In the genomic region with DNA sequence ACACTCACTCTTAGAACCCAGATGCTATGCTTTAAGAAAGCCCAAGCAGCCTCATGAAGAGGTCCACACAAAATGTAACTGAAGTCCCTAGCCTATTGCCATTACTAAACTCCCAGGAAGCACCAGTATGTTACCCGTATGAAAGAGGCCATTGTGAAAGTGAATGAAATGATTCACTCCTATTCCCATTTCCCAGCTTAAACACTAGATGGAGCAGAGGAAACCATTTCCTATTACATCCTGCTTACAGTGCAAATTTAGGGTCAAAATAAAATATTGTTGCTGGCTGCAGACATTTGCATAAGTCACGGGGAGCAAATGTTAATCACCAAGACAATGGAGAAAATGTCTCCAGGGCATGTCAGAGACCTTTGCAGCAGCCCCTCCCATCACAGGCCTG, we compare ENCODE assay signal across 27 cellular contexts.
DNase-seq lines count a peak whose midpoint lies in the region; ATAC-seq, FAIRE-seq and TF ChIP-seq lines count a peak whose summit lies in the region.
"Had no signal": no experiment of that assay in that cellular context is flagged by ENCODE, and none has a peak within 500 bp of the region (broad histone marks: within the 10 kb centered on the region; RNA-seq: fewer than 3 reads in every experiment).

No MANE protein-coding gene starts in this region.

- no peak for TF ChIP-seq EP300 in HepG2 (IDR thresholded peaks at IDR 0.05; ENCODE audit: low read depth in 2 of 2, low read length in 2 of 2)
- TF ChIP-seq EP300 in HepG2 (CRISPR knock-in tag; IDR thresholded peaks at IDR 0.05; ENCODE audit: borderline replicate concordance), result no peak

- H3K27ac ChIP-seq in HepG2 (ENCODE audit: extremely low read length, insufficient read depth, low read length) (no peak overlapping the region), right lobe of liver (no peak overlapping the region)
- H3K27ac ChIP-seq: BLaER1, left lung, pancreas, spleen had no signal

- no peak overlapping the region for H3K4me3 ChIP-seq in HepG2 (replicated peaks in 1 of 3; ENCODE audit: insufficient read depth in 1 of 3, low read depth in 2 of 3, low read length in 3 of 3)
- no peak overlapping the region for H3K4me3 ChIP-seq in right lobe of liver
- no peak overlapping the region for H3K4me3 ChIP-seq in bronchial epithelial cell (ENCODE audit: low read depth, low read length)
- H3K4me3 ChIP-seq: BLaER1, left lung, pancreas, spleen had no signal

- TF ChIP-seq CTCF in HepG2 (CRISPR knock-in tag; IDR thresholded peaks at IDR 0.05), result no peak
- TF ChIP-seq CTCF in right lobe of liver (IDR thresholded peaks at IDR 0.05), result no peak
- TF ChIP-seq CTCF in bronchial epithelial cell (IDR thresholded peaks at IDR 0.05; ENCODE audit: insufficient read depth, low read length, severe bottlenecking), result peak; percentile 1

- no peak for TF ChIP-seq RAD21 in HepG2 (CRISPR knock-in tag; IDR thresholded peaks at IDR 0.05)

- CTCF ChIA-PET in HepG2 (lab: Yijun Ruan, JAX; ENCODE audit: low intra/inter-chr PET ratio, low total read pairs), result no interaction called here

- in situ Hi-C loops in HepG2 (cut with HindIII; ENCODE audit: extremely low pct_ligation_motif_present, low pct_unique_long_range_greater_than_20kb), result no loop called here

- H3K4me1 ChIP-seq in HepG2 (ENCODE audit: insufficient read depth, low read length) (no peaks in the 10 kb centered on the region), right lobe of liver (no peaks in the 10 kb centered on the region)
- H3K4me1 ChIP-seq: BLaER1, Caco-2, left lung, pancreas, spleen had no signal

- no peak for DNase-seq in HepG2 (ENCODE audit: low spot score)
- no peak for DNase-seq in right lobe of liver
- DNase-seq in M059J (ENCODE audit: low read depth), result peak; percentile 15
- DNase-seq in bronchial epithelial cell (ENCODE audit: low read depth), result peak; percentile 22
- no peak for DNase-seq in GM03348 (ENCODE audit: low spot score)
- no peak for DNase-seq in SKM-1 (lab: John Stamatoyannopoulos, UW; ENCODE audit: unreplicated experiment)
- no peak for DNase-seq in hypothalamus (lab: John Stamatoyannopoulos, UW)
- DNase-seq: activated B cell treated with CpG ODN at 0.5 μM for 24 hours; activated CD4-positive, alpha-beta T cell treated with anti-CD3 and anti-CD28 coated beads, Interleukin-2, amount 50 U/mL, for 4 hours; Caco-2; immature natural killer cell; KG1; left lung; midbrain; natural killer cell; NCI-H1694 treated with DMSO at 0.1 percent for 48 hours; NCI-H2171 treated with DMSO at 0.1 percent for 48 hours; NCI-H526 treated with DMSO at 0.1 percent for 48 hours; pancreas; RPMI8226; spleen; stimulated activated CD4-positive, alpha-beta T cell treated with anti-CD3 and anti-CD28 coated beads, Interleukin-2, amount 100 ng/mL, for 48 hours had no signal

- TF ChIP-seq POLR2A in HepG2 (IDR thresholded peaks at IDR 0.05; ENCODE audit: insufficient read depth in 1 of 2, low read depth in 2 of 2, low read length in 2 of 2) (no peak), right lobe of liver (IDR thresholded peaks at IDR 0.05) (no peak)

- BruUV-seq in HepG2 (replicated peaks; lab: Mats Ljungman, UMichigan), result no TSS peak

- H3K27me3 ChIP-seq in HepG2 (ENCODE audit: control insufficient read depth in 1 of 2, insufficient read depth in 2 of 2, low read length in 2 of 2) (no peaks in the 10 kb centered on the region), right lobe of liver (no peaks in the 10 kb centered on the region), bronchial epithelial cell (ENCODE audit: control insufficient read depth, insufficient read depth, low read length) (no peaks in the 10 kb centered on the region)
- H3K27me3 ChIP-seq: BLaER1, left lung, pancreas, spleen had no signal

- no peak overlapping the region for H2AFZ ChIP-seq in HepG2 (ENCODE audit: low read length)

- POLR2A ChIA-PET in HepG2 (lab: Yijun Ruan, JAX), result no interaction called here

- H3K36me3 ChIP-seq in HepG2 (replicated peaks in 1 of 2; ENCODE audit: control insufficient read depth in 1 of 2, insufficient read depth in 2 of 2, low read length in 2 of 2) (no peaks in the 10 kb centered on the region), right lobe of liver (no peaks in the 10 kb centered on the region), bronchial epithelial cell (ENCODE audit: control insufficient read depth, insufficient read depth, low read length) (no peaks in the 10 kb centered on the region)
- H3K36me3 ChIP-seq: BLaER1, left lung, pancreas, spleen had no signal

- ATAC-seq in HepG2, result no peak
- no peak for ATAC-seq in right lobe of liver
- no peak for ATAC-seq in GM21360 (IDR thresholded peaks at IDR 0.05; ENCODE audit: unreplicated experiment)
- ATAC-seq: left lung; natural killer cell; pancreas; stimulated activated effector memory CD8-positive, alpha-beta T cell treated with anti-CD3 and anti-CD28 coated beads, Interleukin-12 subunit alpha, Interleukin-12 subunit beta, amount 100 ng/mL, for 72 hours had no signal

- no peaks in the 10 kb centered on the region for H4K20me1 ChIP-seq in HepG2 (ENCODE audit: insufficient read depth, low read length)
- H4K20me1 ChIP-seq: BLaER1 had no signal

- peaks cover 35% of the 10 kb centered on the region for H3K9me3 ChIP-seq in HepG2 (ENCODE audit: low read length)
- H3K9me3 ChIP-seq in right lobe of liver, result no peaks in the 10 kb centered on the region
- H3K9me3 ChIP-seq: BLaER1, Caco-2, left lung, pancreas had no signal

- intact Hi-C loops in HepG2 (cut with micrococcal nuclease; ENCODE audit: unreplicated experiment), result no loop called here
- intact Hi-C loops in right lobe of liver (cut with DNase I), result no loop called here

- no peak overlapping the region for H3K4me2 ChIP-seq in HepG2 (ENCODE audit: low read depth, low read length)
- H3K4me2 ChIP-seq: BLaER1 had no signal

- H3K9ac ChIP-seq in HepG2 (ENCODE audit: insufficient read depth, low read depth, low read length), result no peak overlapping the region
- H3K9ac ChIP-seq: BLaER1 had no signal

- WGBS in HepG2 (ENCODE audit: low lambda C conversion rate), result 6% methylated on average over 2 of the region's 2 CpGs
- WGBS in right lobe of liver (ENCODE audit: insufficient coverage, low coverage, low lambda C conversion rate, missing lambda C conversion rate), result 40% methylated on average over 2 of the region's 2 CpGs

- no peak for FAIRE-seq in HepG2 (lab: Jason Lieb, UNC)
- no peak for FAIRE-seq in bronchial epithelial cell (lab: Jason Lieb, UNC)
- FAIRE-seq: astrocyte, GM12892, pancreas had no signal

- H3K79me2 ChIP-seq in HepG2 (ENCODE audit: insufficient read depth, low read length), result no peaks in the 10 kb centered on the region

TF ChIP-seq in HepG2, 621 proteins besides CTCF, POLR2A, EP300 and RAD21:
- TF ChIP-seq MAFF (IDR thresholded peaks at IDR 0.05; ENCODE audit: low read depth, low read length) (0 out of 2 replicates have a peak, but pooled peaks have one; percentile 2), ZSCAN12 (CRISPR knock-in tag; IDR thresholded peaks at IDR 0.05) (no peak), MAFK (conservative IDR thresholded peaks at IDR 0.05 in 1 of 2, IDR thresholded peaks at IDR 0.05 in 1 of 2; ENCODE audit: low read length in 2 of 2) (peak; percentile 29 to 34; a peak in 2 of 4 replicates), BRCA1 (CRISPR knock-in tag; IDR thresholded peaks at IDR 0.05) (no peak), SOX5 (CRISPR knock-in tag; IDR thresholded peaks at IDR 0.05; ENCODE audit: borderline replicate concordance) (no peak), FOXP1 (IDR thresholded peaks at IDR 0.05) (no peak), FOXP1 (CRISPR knock-in tag; IDR thresholded peaks at IDR 0.05) (no peak), ZNF160 (CRISPR knock-in tag; IDR thresholded peaks at IDR 0.05) (no peak), NFIB (CRISPR knock-in tag; IDR thresholded peaks at IDR 0.05; ENCODE audit: borderline replicate concordance) (no peak), ZFP36L1 (CRISPR knock-in tag; IDR thresholded peaks at IDR 0.05) (no peak), HDAC6 (IDR thresholded peaks at IDR 0.05; ENCODE audit: low read depth, low read length) (no peak), MIXL1 (CRISPR knock-in tag; IDR thresholded peaks at IDR 0.05) (no peak), CBFB (CRISPR knock-in tag; IDR thresholded peaks at IDR 0.05) (no peak), ZNF382 (CRISPR knock-in tag; IDR thresholded peaks at IDR 0.05; ENCODE audit: borderline replicate concordance) (no peak), ZNF136 (CRISPR knock-in tag; IDR thresholded peaks at IDR 0.05; ENCODE audit: low read depth) (no peak)

Comparison
In these comparisons a context has a peak if more than half of its experiments do, and no peak if none do; other contexts are left out.
1. DNase-seq: peak in M059J (single experiment) and bronchial epithelial cell (single experiment); none in HepG2 (single experiment), right lobe of liver (0 of 3), GM03348 (single experiment), SKM-1 (single experiment) and hypothalamus (0 of 51).